In the genomic region with DNA sequence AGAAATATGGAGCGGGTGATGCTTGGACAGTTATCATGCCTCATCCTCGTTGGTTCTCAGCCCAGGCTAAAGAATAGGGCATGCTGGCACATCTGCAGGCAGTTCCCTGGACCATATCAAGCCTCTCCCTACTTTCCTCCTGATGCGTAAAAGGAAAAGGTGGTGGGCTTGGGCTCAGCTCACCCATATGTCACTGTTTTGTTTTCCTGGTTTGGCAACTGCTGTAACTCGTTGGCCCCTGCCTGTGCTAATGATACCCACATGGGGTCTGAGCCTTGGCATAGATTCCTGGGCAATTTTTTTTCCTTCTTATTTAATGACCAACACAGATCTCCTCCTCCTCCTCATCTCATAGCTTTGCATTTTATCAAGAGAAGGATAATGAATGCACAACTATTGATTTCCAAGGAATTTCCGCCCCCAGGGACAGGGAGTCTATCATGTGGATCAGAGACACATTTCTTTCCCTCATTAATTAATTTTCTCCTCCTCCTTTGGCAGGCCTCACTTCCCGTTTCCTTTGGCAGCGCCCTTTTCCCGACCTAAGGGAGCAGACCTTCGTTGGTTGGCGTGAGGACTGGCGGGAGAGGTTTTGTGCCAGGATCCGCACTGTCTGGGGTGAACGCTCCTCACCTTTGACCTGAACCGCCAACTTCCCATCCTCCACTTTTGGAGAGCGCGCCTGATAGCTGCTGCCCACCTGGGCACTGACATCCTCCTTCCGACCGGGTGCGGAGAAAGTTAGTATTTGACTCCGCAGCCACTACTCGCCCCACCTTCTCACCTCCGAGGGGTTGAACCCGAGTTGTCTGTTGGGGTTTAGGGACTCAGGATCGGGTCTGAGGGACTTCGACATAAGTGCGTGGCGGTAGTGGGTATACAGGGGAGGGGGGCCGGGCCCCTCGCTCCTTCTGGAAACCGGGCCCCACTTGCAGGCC, we compare ENCODE assay signal across 20 cellular contexts. TPM values are rescaled to one million over a fixed set of nuclear protein-coding genes. Genes with fewer than 3 reads are reported as not detected.
DNase-seq lines count a peak whose midpoint lies in the region; FAIRE-seq and TF ChIP-seq lines count a peak whose summit lies in the region.
"Had no signal": no experiment of that assay in that cellular context is flagged by ENCODE, and none has a peak within 500 bp of the region (broad histone marks: within the 10 kb centered on the region; RNA-seq: fewer than 3 reads in every experiment).

No MANE protein-coding gene starts in this region.

- no peak overlapping the region for H3K27ac ChIP-seq in H9 (ENCODE audit: insufficient read length, low read depth, low read length)
- H3K27ac ChIP-seq in H1 (ENCODE audit: low read depth, low read length): no peak overlapping the region
- no peak overlapping the region for H3K27ac ChIP-seq in tibial nerve
- H3K27ac ChIP-seq: transverse colon had no signal

- FAIRE-seq in H1 (lab: Jason Lieb, UNC): no peak
- FAIRE-seq: A204.1 had no signal

- no peak for TF ChIP-seq RAD21 in H1 (IDR thresholded peaks at IDR 0.05 in 1 of 2, conservative IDR thresholded peaks at IDR 0.05 in 1 of 2; ENCODE audit: low read depth in 2 of 2, low read length in 2 of 2)

- intact Hi-C loops in head of caudate nucleus (cut with DNase I): loop anchor here (10.0 kb wide), 1 partner anchor 48 kb away; the partner anchor contains the start of gene OBI1

- no peak overlapping the region for H3K27ac Mint-ChIP-seq in H9
- no peak overlapping the region for H3K27ac Mint-ChIP-seq in nephron progenitor cell

- TF ChIP-seq POLR2A in H1 (IDR thresholded peaks at IDR 0.05; ENCODE audit: control extremely low read depth in 1 of 2, low read depth in 2 of 2, low read length in 2 of 2) (no peak), tibial nerve (IDR thresholded peaks at IDR 0.05) (no peak)

- no peak overlapping the region for H2AFZ ChIP-seq in H9 (ENCODE audit: low read length)
- H2AFZ ChIP-seq in H1 (ENCODE audit: low read length): no peak overlapping the region

- H3K23me2 ChIP-seq in H9 (ENCODE audit: insufficient read length, low read depth, low read length, poor library complexity, severe bottlenecking): peaks cover 16% of the 10 kb centered on the region
- peaks cover 28% of the 10 kb centered on the region; the same call in 1 of the 2 replicates for H3K23me2 ChIP-seq in H1 (ENCODE audit: low read depth, low read length)

- H3K56ac ChIP-seq in H9 (ENCODE audit: insufficient read length, low read depth, low read length) (no peak overlapping the region), H1 (replicated peaks; ENCODE audit: insufficient read length, low read depth, low read length) (no peak overlapping the region)

- H2BK20ac ChIP-seq in H9 (ENCODE audit: low read depth, low read length, poor library complexity, severe bottlenecking) (no peak overlapping the region), H1 (ENCODE audit: low read length) (no peak overlapping the region)

- H3K23ac ChIP-seq in H9 (ENCODE audit: insufficient read length, low read depth, low read length): no peak overlapping the region
- no peak overlapping the region for H3K23ac ChIP-seq in H1 (ENCODE audit: insufficient read length)

- H3K79me1 ChIP-seq in H9 (ENCODE audit: insufficient read depth, low read depth, low read length, poor library complexity, severe bottlenecking) (no peaks in the 10 kb centered on the region), H1 (ENCODE audit: low read depth, low read length) (no peaks in the 10 kb centered on the region)

- H3T11ph ChIP-seq in H9 (ENCODE audit: low read length): no peak overlapping the region

- H3K14ac ChIP-seq in H9 (ENCODE audit: insufficient read depth, low read length) (no peak overlapping the region), H1 (ENCODE audit: insufficient read length) (no peak overlapping the region)

- H3K9ac ChIP-seq in H9 (ENCODE audit: extremely low read depth, insufficient read length, low read length): no peak overlapping the region
- H3K9ac ChIP-seq in H1 (replicated peaks in 1 of 4; ENCODE audit: extremely low read depth in 1 of 4, low read depth in 3 of 4, low read length in 3 of 4): no peak overlapping the region

- POLR2A ChIA-PET in H1 (lab: Charles Lee; ENCODE audit: partially characterized antibody): interaction anchor here (1.4 to 5.0 kb wide), 2 partner anchors 12 to 53 kb away, joined by 7 to 32 read pairs; no protein-coding TSS in a partner anchor

- WGBS in H9 (ENCODE audit: extremely low coverage, insufficient read length, low lambda C conversion rate): no CpG with 5 or more reads among the region's 30 CpGs
- WGBS in H1 (ENCODE audit: extremely low coverage in 1 of 2, insufficient coverage in 1 of 2, insufficient read length in 1 of 2, insufficient replicate concordance in 2 of 2, low coverage in 1 of 2, low lambda C conversion rate in 2 of 2, missing lambda C conversion rate in 1 of 2), 2 experiments: 7% methylated on average over 30 of the region's 30 CpGs; no CpG with 5 or more reads in 1 of the 2 experiments
- 12 to 17% methylated on average over 30 of the region's 30 CpGs for WGBS in tibial nerve, 2 donors

- H4K8ac ChIP-seq in H9 (replicated peaks; ENCODE audit: insufficient read length, low read depth, low read length) (no peak overlapping the region), H1 (ENCODE audit: extremely low read depth, insufficient read depth, low read length) (no peak overlapping the region)

- 0 out of 8 replicates have a peak, but pooled peaks cover 0 to 3% (median 0%) of the 10 kb centered on the region in 4 experiments for H3K36me3 ChIP-seq in H1 (ENCODE audit: control insufficient read depth in 2 of 4, insufficient read depth in 4 of 4, low read length in 3 of 4)
- no peaks in the 10 kb centered on the region for H3K36me3 ChIP-seq in tibial nerve
- H3K36me3 ChIP-seq: transverse colon had no signal

- H2AK5ac ChIP-seq in H9 (ENCODE audit: insufficient read length, low read length) (no peak overlapping the region), H1 (ENCODE audit: low read depth, low read length) (no peak overlapping the region)

- peaks cover 88% of the 10 kb centered on the region for H3K27me3 ChIP-seq in H9 (ENCODE audit: insufficient read depth, low read length)
- H3K27me3 ChIP-seq in H1 (replicated peaks in 1 of 4; ENCODE audit: control insufficient read depth in 3 of 4, extremely low read depth in 1 of 4, insufficient read depth in 3 of 4, low read length in 3 of 4): peaks cover 83 to 95% (median 92%) of the 10 kb centered on the region in 4 experiments
- H3K27me3 ChIP-seq in tibial nerve: peaks cover 12 to 95% of the 10 kb centered on the region in 2 donors

- H4K91ac ChIP-seq in H9 (ENCODE audit: insufficient read length, low read depth, low read length) (no peak overlapping the region), H1 (replicated peaks; ENCODE audit: insufficient read length, low read length) (no peak overlapping the region)

- H3K4me1 ChIP-seq in H9 (ENCODE audit: insufficient read depth, low read length) (no peaks in the 10 kb centered on the region), H1 (replicated peaks in 1 of 4; ENCODE audit: control insufficient read depth in 3 of 4, insufficient read depth in 4 of 4, low read length in 3 of 4) (peaks cover 7 to 44% (median 16%) of the 10 kb centered on the region in 4 experiments), tibial nerve (peaks cover 0 to 56% (median 28%) of the 10 kb centered on the region in 4 donors)

- peaks cover 96% of the 10 kb centered on the region for H3K27me3 Mint-ChIP-seq in H9 (ENCODE audit: low read depth)
- peaks cover 97% of the 10 kb centered on the region for H3K27me3 Mint-ChIP-seq in nephron progenitor cell (ENCODE audit: low read depth, poor library complexity)

- no peaks in the 10 kb centered on the region for H4K20me1 ChIP-seq in H9 (ENCODE audit: control insufficient read depth, insufficient read depth, insufficient read length)
- peaks cover 13 to 31% of the 10 kb centered on the region in 2 experiments for H4K20me1 ChIP-seq in H1 (replicated peaks in 1 of 2; ENCODE audit: control insufficient read depth in 1 of 2, insufficient read depth in 2 of 2, low read length in 2 of 2)

- no peak overlapping the region for H4K5ac ChIP-seq in H9 (ENCODE audit: insufficient read length, low read depth, low read length)
- H4K5ac ChIP-seq in H1 (ENCODE audit: insufficient read length, low read depth, low read length): no peak overlapping the region

- H3K4ac ChIP-seq in H9 (ENCODE audit: low read depth, low read length) (no peak overlapping the region), H1 (replicated peaks; ENCODE audit: insufficient read length, low read depth, low read length) (no peak overlapping the region)

- H2BK5ac ChIP-seq in H9 (ENCODE audit: insufficient read length, low read length): no peak overlapping the region
- H2BK5ac ChIP-seq in H1 (ENCODE audit: low read depth, low read length): no peak overlapping the region

- TF ChIP-seq EP300 in H1 (IDR thresholded peaks at IDR 0.05; ENCODE audit: borderline replicate concordance in 1 of 2, low read depth in 2 of 2, low read length in 2 of 2) (no peak), tibial nerve (IDR thresholded peaks at IDR 0.05) (no peak)

- TF ChIP-seq CTCF in H9 (conservative IDR thresholded peaks at IDR 0.05) (no peak), H1 (IDR thresholded peaks at IDR 0.05; ENCODE audit: control extremely low read depth in 1 of 3, insufficient read depth in 1 of 3, low read depth in 1 of 3, low read length in 3 of 3) (no peak), nephron progenitor cell (IDR thresholded peaks at IDR 0.05) (no peak), tibial nerve (IDR thresholded peaks at IDR 0.05) (no peak)

- H3K4me1 Mint-ChIP-seq in H9 (peaks cover 35 to 59% of the 10 kb centered on the region in 2 experiments), nephron progenitor cell (peaks cover 36% of the 10 kb centered on the region)

- peak overlapping the region; percentile 48 for H3K4me2 ChIP-seq in H9 (ENCODE audit: insufficient read depth, insufficient read length, low read length)
- peak overlapping the region; percentile 81 to 92 for H3K4me2 ChIP-seq in H1 (ENCODE audit: insufficient read depth in 1 of 2, low read depth in 2 of 2, low read length in 2 of 2)

- H3K79me2 ChIP-seq in H9 (ENCODE audit: insufficient read depth, low read length) (no peaks in the 10 kb centered on the region), H1 (ENCODE audit: control insufficient read depth in 1 of 2, insufficient read depth in 2 of 2, low read length in 2 of 2) (no peaks in the 10 kb centered on the region)

- CTCF ChIA-PET in H1 (lab: Charles Lee; ENCODE audit: partially characterized antibody): interaction anchor here (0.9 to 4.4 kb wide), 8 partner anchors 10 to 372 kb away, joined by 3 to 15 read pairs (median 4); no protein-coding TSS in a partner anchor

- no peak overlapping the region for H2BK12ac ChIP-seq in H9 (ENCODE audit: insufficient read length, low read depth, low read length)
- H2BK12ac ChIP-seq in H1 (ENCODE audit: low read depth, low read length): 0 out of 2 replicates have a peak overlapping the region, but pooled peaks have one; percentile 80

- H3K9me3 Mint-ChIP-seq in H9 (peaks cover 5 to 8% of the 10 kb centered on the region in 2 experiments; a peak in 2 of 5 replicates), nephron progenitor cell (no peaks in the 10 kb centered on the region)
- H3K9me3 Mint-ChIP-seq: T-helper 1 cell treated with Interleukin-12 subunit alpha and Interleukin-12 subunit beta and Interleukin-4 antibody, amounts not matched to agents 30 μg/mL and 1 μg/mL, for 36 hours had no signal

- H3K4me3 Mint-ChIP-seq in H9 (peak overlapping the region; percentile 33 to 82; a peak in 4 of 5 replicates), nephron progenitor cell (peak overlapping the region; percentile 31)
- H3K4me3 Mint-ChIP-seq: T-helper 1 cell treated with Interleukin-12 subunit alpha and Interleukin-12 subunit beta and Interleukin-4 antibody, amounts not matched to agents 30 μg/mL and 1 μg/mL, for 36 hours had no signal

- no peak overlapping the region for H3K18ac ChIP-seq in H9 (ENCODE audit: insufficient read length, low read depth, low read length)
- 0 out of 2 replicates have a peak overlapping the region, but pooled peaks have one; percentile 41 for H3K18ac ChIP-seq in H1 (ENCODE audit: extremely low read depth, low read length)

- peak; percentile 21 for DNase-seq in NCI-H82 (lab: John Stamatoyannopoulos, UW)
- DNase-seq in NCI-H82 treated with DMSO at 0.1 percent for 48 hours (lab: John Stamatoyannopoulos, UW; ENCODE audit: unreplicated experiment): no peak
- DNase-seq in H9: peak; percentile 36
- DNase-seq in H1 (ENCODE audit: low read depth in 1 of 2, low spot score in 2 of 2): peak in 1 of 2 experiments; percentile 67
- DNase-seq in nephron progenitor cell: no peak
- no peak for DNase-seq in A172 (ENCODE audit: low spot score)
- no peak for DNase-seq in tibial nerve (ENCODE audit: low spot score in 2 of 2)
- DNase-seq in head of caudate nucleus: no peak
- DNase-seq: activated CD4-positive, alpha-beta T cell treated with anti-CD3 and anti-CD28 coated beads for 1 hour; activated T-cell treated with anti-CD3 and anti-CD28 coated beads for 4 hours; central memory CD4-positive, alpha-beta T cell; effector CD4-positive, alpha-beta T cell; NCI-H187 treated with DMSO at 0.1 percent for 48 hours; NCI-H526 treated with DMSO at 0.1 percent for 48 hours; occipital lobe; stimulated activated CD4-positive, alpha-beta T cell treated with anti-CD3 and anti-CD28 coated beads, Interleukin-4, amount 100 ng/mL, for 24 hours; transverse colon had no signal

- H3K9me3 ChIP-seq in H9 (ENCODE audit: control insufficient read depth, low read depth, low read length) (no peaks in the 10 kb centered on the region), H1 (ENCODE audit: insufficient read depth in 2 of 2, low read depth in 1 of 2, low read length in 1 of 2) (no peaks in the 10 kb centered on the region), tibial nerve (no peaks in the 10 kb centered on the region)
- H3K9me3 ChIP-seq: transverse colon had no signal

- H2BK120ac ChIP-seq in H9 (ENCODE audit: low read depth, low read length, poor library complexity, severe bottlenecking) (no peak overlapping the region), H1 (replicated peaks; ENCODE audit: low read depth, low read length) (no peak overlapping the region)

- peak overlapping the region; percentile 2 to 63 (median 32); a peak in 7 of 8 replicates for H3K4me3 ChIP-seq in H1 (ENCODE audit: extremely low read depth in 1 of 4, insufficient read depth in 2 of 4, low read depth in 3 of 4, low read length in 4 of 4)
- no peak overlapping the region for H3K4me3 ChIP-seq in tibial nerve

- H3K36me3 Mint-ChIP-seq in H9 (ENCODE audit: insufficient read depth in 1 of 3, low read depth in 3 of 3) (peaks cover 0 to 2% (median 0%) of the 10 kb centered on the region in 3 experiments; a peak in 2 of 7 replicates), nephron progenitor cell (ENCODE audit: low read depth) (no peaks in the 10 kb centered on the region)

- H2BK15ac ChIP-seq in H9 (ENCODE audit: low read depth, low read length): no peak overlapping the region
- H2BK15ac ChIP-seq in H1 (ENCODE audit: low read length): no peak overlapping the region

RNA-seq across cellular contexts. Expression of gene POU4F1, which starts 3.4 kb away (rescaled TPM):
- 0.26 and 0.29 TPM in 2 replicates for total RNA-seq in H9 (2021)
- total RNA-seq in H1 (2021; fragmentation: NEBNext Ultra II Directional; extraction: Animal tissue kit (Norgen Biotek cat#: 25700)): 0.27 and 0.32 TPM in 2 replicates
- polyA plus RNA-seq in H1 (2011; rRNA removed): 0.08 and 0.09 TPM in 2 replicates
- 0.16 TPM for polyA plus RNA-seq in H1 (2011; cell fraction: cytosol; rRNA removed)
- polyA plus RNA-seq in H1 (2011; cell fraction: nucleus; rRNA removed): 0.64 TPM
- 0.11 to 0.28 TPM (median 0.18 TPM) in 4 replicates for polyA plus RNA-seq in H1 (2012, experiment 1 of 2)
- polyA plus RNA-seq in H1 (2012, experiment 2 of 2): 0.05 TPM
- polyA plus RNA-seq in H1 (2013, experiment 1 of 2): 0.26 TPM
- 0.22 TPM for polyA plus RNA-seq in H1 (2013, experiment 2 of 2)
- polyA minus RNA-seq in H1 (2011; rRNA and poly(A)+ RNA removed): 0.02 and 0.06 TPM in 2 replicates
- polyA minus RNA-seq in H1 (2011; cell fraction: cytosol; rRNA and poly(A)+ RNA removed): not detected
- 0.50 TPM for polyA minus RNA-seq in H1 (2011; cell fraction: nucleus; rRNA and poly(A)+ RNA removed)
- not detected in 2 replicates for total RNA-seq in A172 (2014; rRNA removed; shearing (Covaris generic))
- total RNA-seq in tibial nerve: not detected
- total RNA-seq: MCF 10A, transverse colon had no signal

RNA-seq across cellular contexts. Expression of gene OBI1, which starts 52.2 kb away (rescaled TPM):
- 24.4 and 25.0 TPM in 2 replicates for total RNA-seq in H9 (2021)
- 13.5 and 14.3 TPM in 2 replicates for total RNA-seq in H1 (2021; fragmentation: NEBNext Ultra II Directional; extraction: Animal tissue kit (Norgen Biotek cat#: 25700))
- polyA plus RNA-seq in H1 (2011; rRNA removed): 3.3 and 7.1 TPM in 2 replicates
- polyA plus RNA-seq in H1 (2011; cell fraction: cytosol; rRNA removed): 10.2 TPM
- 2.7 TPM for polyA plus RNA-seq in H1 (2011; cell fraction: nucleus; rRNA removed)
- 10.6 to 16.5 TPM (median 10.9 TPM) in 4 replicates for polyA plus RNA-seq in H1 (2012, experiment 1 of 2)
- 1.1 TPM for polyA plus RNA-seq in H1 (2012, experiment 2 of 2)
- 7.7 TPM for polyA plus RNA-seq in H1 (2013, experiment 1 of 2)
- 7.9 TPM for polyA plus RNA-seq in H1 (2013, experiment 2 of 2)
- 16.1 and 18.3 TPM in 2 replicates for polyA minus RNA-seq in H1 (2011; rRNA and poly(A)+ RNA removed)
- polyA minus RNA-seq in H1 (2011; cell fraction: cytosol; rRNA and poly(A)+ RNA removed): 9.2 TPM
- polyA minus RNA-seq in H1 (2011; cell fraction: nucleus; rRNA and poly(A)+ RNA removed): 22.0 TPM
- total RNA-seq in A172 (2014; rRNA removed; shearing (Covaris generic)): 18.3 and 23.2 TPM in 2 replicates
- total RNA-seq in tibial nerve: 10 to 100 TPM in 3 of 4 donors, 1 to 10 TPM in 1; 8.4 to 16.1 (median 12.3) TPM

Comparison
In these comparisons a context has a peak if more than half of its experiments do, and no peak if none do; other contexts are left out.
1. DNase-seq: peak in NCI-H82 (single experiment) and H9 (single experiment); none in NCI-H82 treated with DMSO at 0.1 percent for 48 hours (single experiment), nephron progenitor cell (single experiment), A172 (single experiment), tibial nerve (0 of 2) and head of caudate nucleus (0 of 42).
2. H3K4me3 ChIP-seq: peak in H1 (4 of 4); none in tibial nerve (0 of 4).